18 cellular contexts compared by ENCODE assay signal in the genomic region with DNA sequence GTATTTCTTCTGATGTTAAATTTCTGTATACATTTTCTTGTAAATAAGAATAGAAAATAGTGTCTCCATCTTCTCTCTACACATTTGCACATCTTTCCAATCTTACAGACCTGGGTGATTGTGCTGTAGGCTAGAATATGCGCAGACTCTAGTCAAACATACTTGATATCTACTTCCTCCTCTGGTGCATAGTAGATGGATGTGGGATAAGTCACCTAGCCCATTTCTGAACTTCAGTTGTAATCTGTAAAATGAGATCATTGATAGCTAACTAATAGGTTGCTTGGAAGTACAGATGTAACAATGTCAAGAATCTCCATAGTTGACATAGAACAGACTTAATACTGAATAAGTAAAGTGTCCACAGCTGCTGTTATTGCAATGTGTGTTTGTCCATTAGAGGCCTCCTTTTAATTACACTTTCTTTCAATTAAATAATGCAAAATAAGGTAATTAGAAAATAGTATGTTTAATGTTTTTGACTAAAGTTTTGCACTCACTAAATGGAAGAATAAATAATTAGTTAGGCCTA.
"Had no signal": no experiment of that assay in that cellular context is flagged by ENCODE, and none has a peak within 500 bp of the region (broad histone marks: within the 10 kb centered on the region; RNA-seq: fewer than 3 reads in every experiment).

No MANE protein-coding gene starts in this region.

- DNase-seq: KBM-7, MV-4-11, NCI-H1048, NCI-H1105, NCI-H1417, NCI-H1436 treated with DMSO at 0.1 percent for 48 hours, NCI-H1694, NCI-H187 treated with DMSO at 0.1 percent for 48 hours, NCI-H2029 treated with DMSO at 0.1 percent for 48 hours, NCI-H2171 treated with DMSO at 0.1 percent for 48 hours, NCI-H345, NCI-H446 treated with DMSO at 0.1 percent for 48 hours, NCI-H524, NCI-H526 treated with DMSO at 0.1 percent for 48 hours, NCI-H774, SHP77, T-helper 1 cell had no signal

- H3K27ac ChIP-seq: RWPE1 had no signal
